In the genomic region with DNA sequence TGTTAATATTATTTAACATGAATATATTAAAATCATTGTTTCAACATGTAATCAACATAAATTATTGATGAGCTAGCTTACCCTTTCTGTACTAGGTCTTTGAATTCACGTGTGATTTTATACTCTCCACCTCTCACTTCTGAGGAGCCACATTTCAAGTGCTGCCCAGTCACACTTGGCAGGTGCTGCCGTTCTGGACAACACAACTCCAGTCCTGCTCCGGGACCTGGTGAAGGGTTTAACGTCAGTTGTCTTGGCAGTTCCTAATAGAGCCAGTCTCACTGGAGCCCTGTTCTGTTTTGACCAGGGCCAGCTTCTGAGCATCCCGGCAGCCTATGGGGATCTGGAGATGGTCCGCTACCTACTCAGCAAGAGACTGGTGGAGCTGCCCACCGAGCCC, we compare ENCODE assay signal across 23 cellular contexts.
"Had no signal": no experiment of that assay in that cellular context is flagged by ENCODE, and none has a peak within 500 bp of the region (broad histone marks: within the 10 kb centered on the region; RNA-seq: fewer than 3 reads in every experiment).

No MANE protein-coding gene starts in this region.

- H3K36me3 ChIP-seq: colonic mucosa had no signal

- H3K27ac ChIP-seq: colonic mucosa, epithelial cell of prostate, esophagus squamous epithelium, gastrocnemius medialis, heart right ventricle, left lung, lower lobe of right lung had no signal

- H3K27me3 ChIP-seq: colonic mucosa, esophagus squamous epithelium, gastrocnemius medialis, heart right ventricle, left lung had no signal

- H3K4me3 ChIP-seq: colonic mucosa, esophagus squamous epithelium, gastrocnemius medialis, heart right ventricle, left lung, lower lobe of right lung had no signal

- H3K9me3 ChIP-seq: colonic mucosa, esophagus squamous epithelium, gastrocnemius medialis, left lung, lower lobe of right lung had no signal

- H3K4me1 ChIP-seq: esophagus squamous epithelium, gastrocnemius medialis, heart right ventricle, left lung, lower lobe of right lung had no signal

- DNase-seq: colonic mucosa; cortex of kidney; effector CD8-positive, alpha-beta T cell; effector memory CD8-positive, alpha-beta T cell; endodermal cell; erythroblast; esophagus squamous epithelium; foreskin fibroblast; foreskin melanocyte; gastrocnemius medialis; glutamatergic neuron; head of caudate nucleus; heart right ventricle; hippocampal formation; left cardiac atrium; left lung; left ventricle myocardium superior; lower lobe of right lung; mammary epithelial cell; mesendoderm; midbrain had no signal

- ATAC-seq: effector memory CD8-positive, alpha-beta T cell; esophagus mucosa; gastrocnemius medialis; heart right ventricle; left cardiac atrium; left lung; left ventricle myocardium superior; lower lobe of right lung had no signal
